In the genomic region with DNA sequence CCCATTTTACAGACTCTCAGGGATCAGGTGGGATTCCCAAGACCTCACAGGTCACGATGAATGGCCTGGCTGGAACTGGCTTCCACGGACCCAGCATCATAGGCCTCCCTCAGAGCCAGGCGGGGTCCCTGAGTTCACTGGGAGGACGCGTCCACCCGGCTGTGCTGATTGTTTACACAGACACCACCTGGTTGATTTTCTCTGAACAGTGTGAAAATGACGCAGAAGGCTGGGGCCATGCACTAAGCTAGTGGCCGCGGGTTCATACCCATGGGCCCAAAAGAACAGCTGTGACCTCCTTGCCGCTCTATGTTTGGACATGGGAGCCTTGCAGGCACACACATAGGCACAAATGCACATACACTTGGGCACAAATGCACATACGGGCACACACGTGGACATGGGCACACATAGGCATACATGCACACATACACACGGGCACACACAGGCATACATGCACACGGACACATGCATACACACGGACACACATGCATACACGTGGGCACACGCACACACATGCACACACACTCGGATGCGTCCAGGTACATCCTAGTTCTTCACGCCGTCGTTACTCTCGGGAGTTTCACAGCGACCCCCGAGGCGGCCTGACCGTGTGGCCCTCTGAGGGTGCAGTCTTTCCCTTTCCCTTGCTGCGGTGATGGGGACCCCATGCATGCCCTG, we compare ENCODE assay signal across 2 cellular contexts.
TF ChIP-seq lines count a peak whose summit lies in the region.

No MANE protein-coding gene starts in this region.

TF ChIP-seq in GM12891, 5 proteins besides CTCF, POLR2A, EP300 and RAD21:
- TF ChIP-seq PAX5 (IDR thresholded peaks at IDR 0.05; ENCODE audit: insufficient read depth, low read length, severe bottlenecking) (no peak), TAF1 (IDR thresholded peaks at IDR 0.05; ENCODE audit: low read depth, low read length) (no peak), SPI1 (IDR thresholded peaks at IDR 0.05; ENCODE audit: low read depth, low read length) (no peak), POU2F2 (IDR thresholded peaks at IDR 0.05; ENCODE audit: low read depth, low read length) (no peak), POLR2AphosphoS5 (IDR thresholded peaks at IDR 0.05; ENCODE audit: low read depth, low read length) (no peak)

TF ChIP-seq in H1, 55 proteins besides CTCF, POLR2A, EP300 and RAD21:
- TF ChIP-seq ASH2L (IDR thresholded peaks at IDR 0.05; ENCODE audit: low read length) (no peak), SIN3A (conservative IDR thresholded peaks at IDR 0.05 in 1 of 2, IDR thresholded peaks at IDR 0.05 in 1 of 2; ENCODE audit: low read depth in 1 of 2, low read length in 2 of 2) (no peak), JUND (IDR thresholded peaks at IDR 0.05; ENCODE audit: low read length) (no peak), GTF2F1 (IDR thresholded peaks at IDR 0.05; ENCODE audit: borderline replicate concordance, low read depth, low read length) (no peak), EZH2 (IDR thresholded peaks at IDR 0.05; ENCODE audit: low read depth, low read length, severe bottlenecking) (no peak), CBX8 (IDR thresholded peaks at IDR 0.05; ENCODE audit: borderline replicate concordance, low read depth, low read length) (no peak), EGR1 (IDR thresholded peaks at IDR 0.05; ENCODE audit: borderline replicate concordance, low read depth, low read length) (no peak), KDM5A (IDR thresholded peaks at IDR 0.05; ENCODE audit: low read length) (no peak), RBBP5 (IDR thresholded peaks at IDR 0.05; ENCODE audit: borderline replicate concordance, low read depth, low read length) (no peak), BRCA1 (IDR thresholded peaks at IDR 0.05; ENCODE audit: low read depth, low read length) (no peak), CREB1 (IDR thresholded peaks at IDR 0.05) (no peak), FOSL1 (IDR thresholded peaks at IDR 0.05; ENCODE audit: insufficient read depth, low read depth, low read length) (no peak), NANOG (IDR thresholded peaks at IDR 0.05; ENCODE audit: insufficient read depth, low read depth, low read length, poor library complexity, severe bottlenecking) (no peak), TEAD4 (IDR thresholded peaks at IDR 0.05; ENCODE audit: low read depth, low read length) (no peak), PHF8 (conservative IDR thresholded peaks at IDR 0.05; ENCODE audit: low read depth, low read length) (no peak), TBP (IDR thresholded peaks at IDR 0.05; ENCODE audit: low read depth, low read length) (no peak)
- TF ChIP-seq, protein P1, sequence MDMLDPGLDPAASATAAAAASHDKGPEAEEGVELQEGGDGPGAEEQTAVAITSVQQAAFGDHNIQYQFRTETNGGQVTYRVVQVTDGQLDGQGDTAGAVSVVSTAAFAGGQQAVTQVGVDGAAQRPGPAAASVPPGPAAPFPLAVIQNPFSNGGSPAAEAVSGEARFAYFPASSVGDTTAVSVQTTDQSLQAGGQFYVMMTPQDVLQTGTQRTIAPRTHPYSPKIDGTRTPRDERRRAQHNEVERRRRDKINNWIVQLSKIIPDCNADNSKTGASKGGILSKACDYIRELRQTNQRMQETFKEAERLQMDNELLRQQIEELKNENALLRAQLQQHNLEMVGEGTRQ (IDR thresholded peaks at IDR 0.05; ENCODE audit: low read length), result no peak
